ENCODE assay signal across 1 cellular context in genomic region chr9:136688274-136689107, GRCh38.
TF ChIP-seq lines count a peak whose summit lies in the region.

No MANE protein-coding gene starts in this region.

TF ChIP-seq in K562, 482 proteins besides CTCF, POLR2A, EP300 and RAD21:
- TF ChIP-seq GATAD2A (IDR thresholded peaks at IDR 0.05): no peak
- 0 out of 2 replicates have a peak, but pooled peaks have one; percentile 1 for TF ChIP-seq CBFB (CRISPR knock-in tag; IDR thresholded peaks at IDR 0.05)
